In genomic region chr3:108153451-108153981, GRCh38 we compare ENCODE assay signal across 8 cellular contexts.
A peak's percentile ranks its signal among the peaks of the same experiment; 100 is the strongest.
DNase-seq lines count a peak whose midpoint lies in the region; ATAC-seq, FAIRE-seq and TF ChIP-seq lines count a peak whose summit lies in the region.

No MANE protein-coding gene starts in this region.

- ATAC-seq in activated CD8-positive, alpha-beta T cell treated with anti-CD3 and anti-CD28 coated beads, Interleukin-2, amount 10 ng/mL, durations not matched to agents 7 days and 5 days, result peak; percentile 79
- no peak for ATAC-seq in GM21723 (IDR thresholded peaks at IDR 0.05; ENCODE audit: unreplicated experiment)

- TF ChIP-seq POLR2A in H54 (IDR thresholded peaks at IDR 0.05; ENCODE audit: low read depth, low read length), result no peak

- peak; percentile 32 for DNase-seq in DMS53 treated with DMSO at 0.1 percent for 48 hours (lab: John Stamatoyannopoulos, UW; ENCODE audit: unreplicated experiment)
- peak; percentile 12 for DNase-seq in H54 (ENCODE audit: insufficient read length, low spot score)
- peak; percentile 35 to 79 for DNase-seq in NCI-H2081 (lab: John Stamatoyannopoulos, UW)
- peak; percentile 79 for DNase-seq in activated CD8-positive, alpha-beta T cell treated with anti-CD3 and anti-CD28 coated beads, Interleukin-2, amount 10 ng/mL, durations not matched to agents 7 days and 5 days
- DNase-seq in fibroblast of the conjunctiva (ENCODE audit: low read depth), result peak; percentile 51
- DNase-seq in stimulated activated CD4-positive, alpha-beta T cell treated with anti-CD3 and anti-CD28 coated beads, Interleukin-2, amount 100 ng/mL, for 4 hours (ENCODE audit: low read depth), result peak; percentile 46
- no peak for DNase-seq in putamen (ENCODE audit: low spot score)

- CTCF ChIA-PET in activated CD8-positive, alpha-beta T cell treated with anti-CD3 and anti-CD28 coated beads, Interleukin-2, amount 10 ng/mL, durations not matched to agents 7 days and 5 days (lab: Charles Lee), result interaction anchor here (0.8 to 3.2 kb wide), 39 partner anchors 9 to 665 kb away, joined by 3 to 60 read pairs (median 4); no protein-coding TSS in a partner anchor

- peak; percentile 77 for FAIRE-seq in H54 (lab: Jason Lieb, UNC)

- H3K4me1 Mint-ChIP-seq in activated CD8-positive, alpha-beta T cell treated with anti-CD3 and anti-CD28 coated beads, Interleukin-2, amount 10 ng/mL, durations not matched to agents 7 days and 5 days (ENCODE audit: low read depth), result peaks cover 8% of the 10 kb centered on the region

- POLR2A ChIA-PET in activated CD8-positive, alpha-beta T cell treated with anti-CD3 and anti-CD28 coated beads, Interleukin-2, amount 10 ng/mL, durations not matched to agents 7 days and 5 days (lab: Charles Lee), result no interaction called here

- H3K4me3 Mint-ChIP-seq in activated CD8-positive, alpha-beta T cell treated with anti-CD3 and anti-CD28 coated beads, Interleukin-2, amount 10 ng/mL, durations not matched to agents 7 days and 5 days, result no peak overlapping the region

- no peak overlapping the region for H3K27ac Mint-ChIP-seq in activated CD8-positive, alpha-beta T cell treated with anti-CD3 and anti-CD28 coated beads, Interleukin-2, amount 10 ng/mL, durations not matched to agents 7 days and 5 days

- no peaks in the 10 kb centered on the region for H3K27me3 Mint-ChIP-seq in activated CD8-positive, alpha-beta T cell treated with anti-CD3 and anti-CD28 coated beads, Interleukin-2, amount 10 ng/mL, durations not matched to agents 7 days and 5 days (ENCODE audit: low read depth)

- H3K36me3 Mint-ChIP-seq in activated CD8-positive, alpha-beta T cell treated with anti-CD3 and anti-CD28 coated beads, Interleukin-2, amount 10 ng/mL, durations not matched to agents 7 days and 5 days (ENCODE audit: low read depth), result no peaks in the 10 kb centered on the region

- no peaks in the 10 kb centered on the region for H3K9me3 Mint-ChIP-seq in activated CD8-positive, alpha-beta T cell treated with anti-CD3 and anti-CD28 coated beads, Interleukin-2, amount 10 ng/mL, durations not matched to agents 7 days and 5 days (ENCODE audit: insufficient read depth)
